16 cellular contexts compared by ENCODE assay signal in the genomic region with DNA sequence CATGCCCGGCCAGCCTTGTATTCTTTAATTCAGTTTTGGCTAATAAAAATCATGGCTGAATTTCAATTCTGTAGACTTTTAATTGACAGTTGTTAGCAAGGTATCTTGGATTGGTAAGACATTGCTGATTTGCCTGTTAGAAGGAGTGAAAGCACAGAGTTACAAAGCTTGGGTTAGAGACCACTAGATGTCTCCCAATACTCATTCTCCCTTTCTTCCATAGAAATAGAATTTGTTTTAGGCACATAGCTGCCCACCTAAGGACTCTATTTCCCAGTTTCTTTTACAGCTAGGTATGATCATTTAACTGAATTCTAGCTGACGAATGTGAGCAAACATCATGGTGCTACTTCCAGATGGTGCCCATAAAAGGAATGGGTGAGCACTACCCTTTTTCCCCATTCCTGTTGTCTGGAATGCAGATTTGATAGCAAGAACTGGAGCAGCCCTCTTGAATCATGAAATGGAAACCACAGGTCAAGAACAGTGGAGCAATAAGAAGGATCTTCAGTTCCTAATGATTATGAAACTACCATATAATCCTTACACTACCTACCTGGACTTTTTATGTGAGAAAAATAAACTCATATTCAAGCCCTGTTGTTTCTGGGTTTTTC. TPM values are rescaled to one million over a fixed set of nuclear protein-coding genes. Genes with fewer than 3 reads are reported as not detected.
A peak's percentile ranks its signal among the peaks of the same experiment; 100 is the strongest.
DNase-seq lines count a peak whose midpoint lies in the region; ATAC-seq and TF ChIP-seq lines count a peak whose summit lies in the region.
"Had no signal": no experiment of that assay in that cellular context is flagged by ENCODE, and none has a peak within 500 bp of the region (broad histone marks: within the 10 kb centered on the region; RNA-seq: fewer than 3 reads in every experiment).

No MANE protein-coding gene starts in this region.

- no TSS peak for BruUV-seq in OCI-LY7 (replicated peaks; lab: Mats Ljungman, UMichigan)

- POLR2A ChIA-PET in OCI-LY7 (lab: Charles Lee), result interaction anchor here (0.6 kb wide), 1 partner anchor 58 kb away, joined by 3 read pairs; no protein-coding TSS in a partner anchor

- no peaks in the 10 kb centered on the region for H4K20me1 ChIP-seq in OCI-LY7 (ENCODE audit: insufficient read depth, low read length)
- H4K20me1 ChIP-seq: BLaER1 treated with 17β-estradiol and CSF1 and Interleukin-3, amounts not matched to agents 10 nM and 100 nM had no signal

- no peak overlapping the region for H2AFZ ChIP-seq in OCI-LY7 (ENCODE audit: low read length)

- H3K4me1 ChIP-seq in left ventricle myocardium inferior (no peaks in the 10 kb centered on the region), OCI-LY7 (ENCODE audit: insufficient read depth, low read length, poor library complexity, severe bottlenecking) (no peaks in the 10 kb centered on the region), foreskin keratinocyte (no peaks in the 10 kb centered on the region)
- H3K4me1 ChIP-seq: BLaER1 treated with 17β-estradiol and CSF1 and Interleukin-3, amounts not matched to agents 10 nM and 100 nM; gastrocnemius medialis; uterus had no signal

- H3K9me2 ChIP-seq in OCI-LY7 (ENCODE audit: insufficient read depth, low read length), result no peaks in the 10 kb centered on the region

- H3K36me3 ChIP-seq in left ventricle myocardium inferior (peaks cover 31% of the 10 kb centered on the region), OCI-LY7 (ENCODE audit: insufficient read depth, low read length) (no peaks in the 10 kb centered on the region)
- H3K36me3 ChIP-seq: BLaER1 treated with 17β-estradiol and CSF1 and Interleukin-3, amounts not matched to agents 10 nM and 100 nM; gastrocnemius medialis; uterus had no signal

- H3K4me3 ChIP-seq in left ventricle myocardium inferior (no peak overlapping the region), OCI-LY7 (ENCODE audit: low read depth, low read length, poor library complexity, severe bottlenecking) (no peak overlapping the region)
- H3K4me3 ChIP-seq: BLaER1 treated with 17β-estradiol and CSF1 and Interleukin-3, amounts not matched to agents 10 nM and 100 nM; coronary artery; gastrocnemius medialis; uterus had no signal

- no peak overlapping the region for H3K27ac ChIP-seq in left ventricle myocardium inferior (replicated peaks)
- H3K27ac ChIP-seq in OCI-LY7 (ENCODE audit: low read depth, low read length, poor library complexity, severe bottlenecking), result no peak overlapping the region
- no peak overlapping the region for H3K27ac ChIP-seq in foreskin keratinocyte
- H3K27ac ChIP-seq: BLaER1 treated with 17β-estradiol and CSF1 and Interleukin-3, amounts not matched to agents 10 nM and 100 nM; coronary artery; gastrocnemius medialis; neutrophil; uterus had no signal

- H3K9me3 ChIP-seq in left ventricle myocardium inferior (replicated peaks) (no peaks in the 10 kb centered on the region), OCI-LY7 (ENCODE audit: low read length) (no peaks in the 10 kb centered on the region)
- H3K9me3 ChIP-seq: BLaER1 treated with 17β-estradiol and CSF1 and Interleukin-3, amounts not matched to agents 10 nM and 100 nM; gastrocnemius medialis; neutrophil; uterus had no signal

- H3K4me2 ChIP-seq in OCI-LY7 (ENCODE audit: low read length), result no peak overlapping the region
- H3K4me2 ChIP-seq: BLaER1 treated with 17β-estradiol and CSF1 and Interleukin-3, amounts not matched to agents 10 nM and 100 nM had no signal

- DNase-seq in left ventricle myocardium inferior (no peak), left cardiac atrium (no peak), OCI-LY7 (ENCODE audit: low spot score) (no peak), foreskin keratinocyte (no peak), SK-N-DZ (ENCODE audit: low spot score) (no peak), NCI-H187 (lab: John Stamatoyannopoulos, UW) (no peak), foreskin melanocyte (no peak)
- no peak for DNase-seq in activated naive CD4-positive, alpha-beta T cell treated with anti-CD3 and anti-CD28 coated beads, Interleukin-2, amount 50 U/mL, for 16 hours
- DNase-seq: activated CD8-positive, alpha-beta memory T cell treated with anti-CD3 and anti-CD28 coated beads for 24 hours; gastrocnemius medialis; NCI-H1930; uterus had no signal

- intact Hi-C loops in left ventricle myocardium inferior (cut with micrococcal nuclease) (no loop called here), left cardiac atrium (cut with DNase I) (no loop called here), OCI-LY7 (cut with micrococcal nuclease; ENCODE audit: unreplicated experiment) (no loop called here)

- no peak for ATAC-seq in left cardiac atrium
- ATAC-seq in foreskin keratinocyte, result no peak
- ATAC-seq: gastrocnemius medialis, left lobe of liver had no signal

- peak; percentile 29 for TF ChIP-seq CTCF in left ventricle myocardium inferior (IDR thresholded peaks at IDR 0.05; ENCODE audit: borderline replicate concordance)
- TF ChIP-seq CTCF in OCI-LY7 (conservative IDR thresholded peaks at IDR 0.05; ENCODE audit: low read length), result peak; percentile 47
- peak; percentile 30 for TF ChIP-seq CTCF in foreskin keratinocyte (conservative IDR thresholded peaks at IDR 0.05)

- CTCF ChIA-PET in OCI-LY7 (lab: Charles Lee; ENCODE audit: unreplicated experiment), result interaction anchor here (0.6 kb wide), 1 partner anchor 50 kb away, joined by 3 read pairs; no protein-coding TSS in a partner anchor

- no peaks in the 10 kb centered on the region for H3K79me2 ChIP-seq in OCI-LY7 (ENCODE audit: insufficient read depth, low read depth, low read length)

- H3K27me3 ChIP-seq in left ventricle myocardium inferior (ENCODE audit: low read depth) (no peaks in the 10 kb centered on the region), foreskin keratinocyte (no peaks in the 10 kb centered on the region)
- H3K27me3 ChIP-seq: BLaER1 treated with 17β-estradiol and CSF1 and Interleukin-3, amounts not matched to agents 10 nM and 100 nM; gastrocnemius medialis; neutrophil; uterus had no signal

RNA-seq across cellular contexts. Expression of a gene that starts 17.5 kb away (rescaled TPM):
- 4.0 TPM for total RNA-seq in left ventricle myocardium inferior
- total RNA-seq in left cardiac atrium, result 10 to 100 TPM in 1 of 2 donors, 1 to 10 TPM in 1; 5.9 to 14.6 TPM
- total RNA-seq in OCI-LY7 (2014; rRNA removed; shearing (Covaris generic)), result 2.3 and 7.3 TPM in 2 replicates
- 5.3 and 5.7 TPM in 2 replicates for total RNA-seq in OCI-LY7 (2022)
- total RNA-seq in foreskin keratinocyte, result 8.1 and 8.6 TPM in 2 replicates
- polyA plus RNA-seq in foreskin keratinocyte, result 6.4 and 8.0 TPM in 2 replicates
- 25.1 and 39.7 TPM in 2 replicates for polyA plus RNA-seq in SK-N-DZ (2014; cell fraction: cytosol; rRNA removed)
- 29.7 and 33.0 TPM in 2 replicates for polyA plus RNA-seq in SK-N-DZ (2014; cell fraction: nucleus; rRNA removed)

RNA-seq across cellular contexts. Expression of a gene that starts 17.6 kb away (rescaled TPM):
- total RNA-seq in left ventricle myocardium inferior, result 0.25 TPM
- under 1 TPM; 0.13 to 0.27 TPM for total RNA-seq in left cardiac atrium
- total RNA-seq in OCI-LY7 (2014; rRNA removed; shearing (Covaris generic)), result 0.09 and 0.59 TPM in 2 replicates
- 0.42 and 0.57 TPM in 2 replicates for total RNA-seq in OCI-LY7 (2022)
- 0.11 TPM in 1 of 2 replicates, not detected in the other for total RNA-seq in foreskin keratinocyte
- polyA plus RNA-seq in foreskin keratinocyte, result 0.04 TPM in 2 replicates
- polyA plus RNA-seq in SK-N-DZ (2014; cell fraction: cytosol; rRNA removed), result 28.3 and 32.8 TPM in 2 replicates
- polyA plus RNA-seq in SK-N-DZ (2014; cell fraction: nucleus; rRNA removed), result 11.1 and 16.1 TPM in 2 replicates
- total RNA-seq: gastrocnemius medialis had no signal

RNA-seq across cellular contexts. Expression of a gene that starts 45.0 kb away (rescaled TPM):
- total RNA-seq in left ventricle myocardium inferior (110 TPM), left cardiac atrium (100 to 1,000 TPM; 114 to 148 TPM), OCI-LY7 (2022) (294 and 344 TPM in 2 replicates), foreskin keratinocyte (290 and 298 TPM in 2 replicates)
- 174 and 180 TPM in 2 replicates for total RNA-seq in OCI-LY7 (2014; rRNA removed; shearing (Covaris generic))
- 161 and 180 TPM in 2 replicates for polyA plus RNA-seq in foreskin keratinocyte
- polyA plus RNA-seq in SK-N-DZ (2014; cell fraction: cytosol; rRNA removed), result 469 and 473 TPM in 2 replicates
- 187 and 227 TPM in 2 replicates for polyA plus RNA-seq in SK-N-DZ (2014; cell fraction: nucleus; rRNA removed)

RNA-seq across cellular contexts. Expression of a gene that starts 50.8 kb away (rescaled TPM):
- 0.22 TPM for total RNA-seq in left ventricle myocardium inferior
- 1 to 10 TPM; 1.1 to 1.3 TPM for total RNA-seq in left cardiac atrium
- total RNA-seq in OCI-LY7 (2014; rRNA removed; shearing (Covaris generic)), result 9.3 and 10.8 TPM in 2 replicates
- total RNA-seq in OCI-LY7 (2022), result 5.3 and 5.6 TPM in 2 replicates
- total RNA-seq in foreskin keratinocyte, result 23.5 and 25.9 TPM in 2 replicates
- 14.5 and 17.0 TPM in 2 replicates for polyA plus RNA-seq in foreskin keratinocyte
- 14.0 and 15.8 TPM in 2 replicates for polyA plus RNA-seq in SK-N-DZ (2014; cell fraction: cytosol; rRNA removed)
- 18.0 and 24.8 TPM in 2 replicates for polyA plus RNA-seq in SK-N-DZ (2014; cell fraction: nucleus; rRNA removed)
